In genomic region chr4:4542824-4543485, GRCh38 we compare ENCODE assay signal across 8 cellular contexts. TPM values are rescaled to one million over a fixed set of nuclear protein-coding genes. Genes with fewer than 3 reads are reported as not detected.
DNase-seq lines count a peak whose midpoint lies in the region; ATAC-seq and TF ChIP-seq lines count a peak whose summit lies in the region.

No MANE protein-coding gene starts in this region.

- H3K4me2 ChIP-seq in BLaER1, result peak overlapping the region; percentile 76

- H3K27ac Mint-ChIP-seq in naive B cell, result peak overlapping the region in 4 of 6 donors; percentile 36 to 95 (median 42)

- in situ Hi-C loops in brain microvascular endothelial cell (cut with HindIII; ENCODE audit: low pct_ligation_motif_present, low sequenced_read_pairs), result no loop called here

- ATAC-seq in naive B cell (ENCODE audit: low read depth in 2 of 2) (no peak), GM21786 (IDR thresholded peaks at IDR 0.05; ENCODE audit: unreplicated experiment) (no peak)

- H3K9me3 ChIP-seq in BLaER1, result no peaks in the 10 kb centered on the region

- H3K27me3 ChIP-seq in BLaER1 (no peaks in the 10 kb centered on the region), HL-60 (ENCODE audit: insufficient read depth, poor library complexity, severe bottlenecking) (no peaks in the 10 kb centered on the region), brain microvascular endothelial cell (replicated peaks) (no peaks in the 10 kb centered on the region)

- DNase-seq in HL-60 (ENCODE audit: low read depth in 1 of 2, low spot score in 1 of 2) (no peak), brain microvascular endothelial cell (no peak), naive B cell (no peak), hepatic stellate cell (ENCODE audit: low spot score) (no peak), NCI-H774 (lab: John Stamatoyannopoulos, UW) (no peak), NOMO-1 treated with DMSO at 0.1 percent for 48 hours (lab: John Stamatoyannopoulos, UW; ENCODE audit: unreplicated experiment) (no peak)

- H3K4me1 Mint-ChIP-seq in naive B cell, result peaks cover 42 to 51% (median 44%) of the 10 kb centered on the region in 3 donors

- peak overlapping the region; percentile 98 to 100 (median 98) for H3K4me3 Mint-ChIP-seq in naive B cell

- peaks cover 33% of the 10 kb centered on the region for H3K4me1 ChIP-seq in BLaER1

- peak overlapping the region; percentile 90 for H3K4me3 ChIP-seq in BLaER1
- H3K4me3 ChIP-seq in HL-60 (replicated peaks; ENCODE audit: insufficient read depth, low read length), result peak overlapping the region; percentile 92
- H3K4me3 ChIP-seq in brain microvascular endothelial cell (ENCODE audit: low read depth, low read length), result peak overlapping the region; percentile 97

- peaks cover 28% of the 10 kb centered on the region for H4K20me1 ChIP-seq in BLaER1

- H3K27me3 Mint-ChIP-seq in naive B cell, result no peaks in the 10 kb centered on the region

- H3K9me3 Mint-ChIP-seq in naive B cell, result no peaks in the 10 kb centered on the region

- H3K27ac ChIP-seq in BLaER1, result no peak overlapping the region
- no peak overlapping the region for H3K27ac ChIP-seq in HL-60 (replicated peaks)
- no peak overlapping the region for H3K27ac ChIP-seq in brain microvascular endothelial cell

- TF ChIP-seq CTCF in HL-60 (IDR thresholded peaks at IDR 0.05; ENCODE audit: insufficient read depth, low read length) (no peak), brain microvascular endothelial cell (IDR thresholded peaks at IDR 0.05; ENCODE audit: low read depth, low read length, missing control alignments) (no peak)

- H3K9ac ChIP-seq in BLaER1, result peak overlapping the region; percentile 89

- peaks cover 27% of the 10 kb centered on the region for H3K36me3 ChIP-seq in BLaER1
- no peaks in the 10 kb centered on the region for H3K36me3 ChIP-seq in brain microvascular endothelial cell (replicated peaks)

- peaks cover 11 to 20% of the 10 kb centered on the region in 2 donors for H3K36me3 Mint-ChIP-seq in naive B cell

RNA-seq across cellular contexts. Expression of gene STX18, which starts 1.1 kb away (rescaled TPM):
- polyA plus RNA-seq in naive B cell (ENCODE audit: low read depth in 6 of 6), result 10 to 100 TPM in 5 of 6 donors, 1 to 10 TPM in 1; 7.8 to 27.5 (median 22.9) TPM
